In genomic region chr19:10653482-10653731, GRCh38 we compare ENCODE assay signal across 8 cellular contexts. TPM values are rescaled to one million over a fixed set of nuclear protein-coding genes. Genes with fewer than 3 reads are reported as not detected.
DNase-seq lines count a peak whose midpoint lies in the region; ATAC-seq and TF ChIP-seq lines count a peak whose summit lies in the region.

No MANE protein-coding gene starts in this region.

- peak overlapping the region; percentile 93 to 97 for H3K18ac ChIP-seq in mesenchymal stem cell (ENCODE audit: low read depth in 1 of 2, low read length in 2 of 2)

- CTCF ChIA-PET in MCF 10A (lab: Yijun Ruan, JAX), result interaction anchor here (0.6 to 5.1 kb wide), 3 partner anchors 73 to 651 kb away, joined by 3 to 40 read pairs (median 3); no protein-coding TSS in a partner anchor

- WGBS in mesenchymal stem cell, result under 1% methylated on average over 18 of the region's 18 CpGs

- H2AK5ac ChIP-seq in mesenchymal stem cell (ENCODE audit: low read length, severe bottlenecking), result peak overlapping the region; percentile 40

- peak overlapping the region in 1 of 2 experiments; percentile 56 for H3K23ac ChIP-seq in mesenchymal stem cell (ENCODE audit: low read length in 2 of 2)

- no peaks in the 10 kb centered on the region for H3K9me3 ChIP-seq in cardiac muscle cell (ENCODE audit: low read depth)
- no peaks in the 10 kb centered on the region for H3K9me3 ChIP-seq in mesenchymal stem cell (ENCODE audit: control insufficient read depth, low read length)
- H3K9me3 ChIP-seq in vagina, result no peaks in the 10 kb centered on the region

- H2BK15ac ChIP-seq in mesenchymal stem cell (ENCODE audit: low read depth, poor library complexity, severe bottlenecking), result peak overlapping the region; percentile 39

- no peak for ATAC-seq in left cardiac atrium
- ATAC-seq in GM19455 (IDR thresholded peaks at IDR 0.05; ENCODE audit: unreplicated experiment), result no peak

- H2BK5ac ChIP-seq in mesenchymal stem cell (ENCODE audit: low read depth, low read length, poor library complexity, severe bottlenecking), result peak overlapping the region; percentile 66

- peak overlapping the region; percentile 98 for H3K27ac Mint-ChIP-seq in MCF 10A (ENCODE audit: low read depth, unreplicated experiment)

- H4K8ac ChIP-seq in mesenchymal stem cell (ENCODE audit: low read length), result peak overlapping the region; percentile 97

- H3K27ac ChIP-seq in cardiac muscle cell (peak overlapping the region; percentile 87), mesenchymal stem cell (ENCODE audit: low read length, poor library complexity, severe bottlenecking) (peak overlapping the region; percentile 94), vagina (peak overlapping the region; percentile 94)

- BruUV-seq in MCF 10A (replicated peaks; lab: Mats Ljungman, UMichigan), result TSS peak; percentile 89

- H3K36me3 ChIP-seq in cardiac muscle cell (no peaks in the 10 kb centered on the region), mesenchymal stem cell (ENCODE audit: control insufficient read depth in 1 of 2, insufficient read depth in 2 of 2, low read depth in 1 of 2, low read length in 2 of 2) (peaks cover 7 to 13% of the 10 kb centered on the region in 2 experiments), vagina (no peaks in the 10 kb centered on the region)

- peak overlapping the region; percentile 77 for H4K91ac ChIP-seq in mesenchymal stem cell (ENCODE audit: low read length)

- POLR2A ChIA-PET in MCF 10A (lab: Yijun Ruan, JAX), result interaction anchor here (0.6 to 1.8 kb wide), 12 partner anchors 18 to 250 kb away, joined by 3 to 8 read pairs (median 3); partner anchors contain the start of genes CDC37, CDKN2D and QTRT1

- peak overlapping the region; percentile 100 for H3K9ac ChIP-seq in mesenchymal stem cell (ENCODE audit: low read length)

- H3K79me1 ChIP-seq in mesenchymal stem cell (replicated peaks; ENCODE audit: low read length, poor library complexity, severe bottlenecking), result peaks cover 4% of the 10 kb centered on the region

- H3K27me3 ChIP-seq in cardiac muscle cell (no peaks in the 10 kb centered on the region), mesenchymal stem cell (ENCODE audit: control insufficient read depth in 1 of 2, insufficient read depth in 1 of 2, low read length in 2 of 2) (no peaks in the 10 kb centered on the region), vagina (no peaks in the 10 kb centered on the region)

- TF ChIP-seq CTCF in cardiac muscle cell (IDR thresholded peaks at IDR 0.05; ENCODE audit: low read depth, low read length) (no peak), MCF 10A (IDR thresholded peaks at IDR 0.05; ENCODE audit: unreplicated experiment) (no peak), vagina (IDR thresholded peaks at IDR 0.05) (no peak)

- H2BK12ac ChIP-seq in mesenchymal stem cell (ENCODE audit: low read length in 2 of 2), result no peak overlapping the region

- H3K4me1 ChIP-seq in cardiac muscle cell (ENCODE audit: low read depth) (peaks cover 17% of the 10 kb centered on the region), mesenchymal stem cell (ENCODE audit: control insufficient read depth, insufficient read depth, low read depth, low read length) (peaks cover 14% of the 10 kb centered on the region), vagina (peaks cover 49% of the 10 kb centered on the region)

- H2AFZ ChIP-seq in mesenchymal stem cell (ENCODE audit: low read depth, low read length), result no peak overlapping the region

- H3K9me3 Mint-ChIP-seq in MCF 10A (ENCODE audit: unreplicated experiment), result no peaks in the 10 kb centered on the region

- intact Hi-C loops in left cardiac atrium (cut with DNase I) (no loop called here), MCF 10A (cut with micrococcal nuclease) (loop anchor here (2.0 kb wide), 1 partner anchor 41 kb away; no protein-coding TSS in a partner anchor), vagina (cut with DNase I) (no loop called here)

- H2BK120ac ChIP-seq in mesenchymal stem cell (ENCODE audit: low read depth, low read length), result peak overlapping the region; percentile 80

- H3K4me3 Mint-ChIP-seq in MCF 10A (ENCODE audit: unreplicated experiment), result peak overlapping the region; percentile 77

- peak overlapping the region; percentile 88 for H3K4me2 ChIP-seq in mesenchymal stem cell (ENCODE audit: low read length, poor library complexity, severe bottlenecking)

- H3K4me1 Mint-ChIP-seq in MCF 10A (ENCODE audit: insufficient read depth, unreplicated experiment), result peaks cover 12% of the 10 kb centered on the region

- H3K4ac ChIP-seq in mesenchymal stem cell (ENCODE audit: low read depth in 1 of 2, low read length in 2 of 2), result peak overlapping the region; percentile 97

- no peak for DNase-seq in cardiac muscle cell (ENCODE audit: low read depth in 1 of 2, low spot score in 1 of 2)
- no peak for DNase-seq in left cardiac atrium
- no peak for DNase-seq in MCF 10A (ENCODE audit: unreplicated experiment)
- DNase-seq in mesenchymal stem cell, result no peak
- no peak for DNase-seq in vagina (ENCODE audit: extremely low spot score in 2 of 2)
- no peak for DNase-seq in NOMO-1 (lab: John Stamatoyannopoulos, UW; ENCODE audit: unreplicated experiment in 2 of 2)
- DNase-seq in stimulated activated CD4-positive, alpha-beta T cell treated with anti-CD3 and anti-CD28 coated beads, Interleukin-4, amount 100 ng/mL, for 24 hours, result no peak

- H3K4me3 ChIP-seq in cardiac muscle cell, result peak overlapping the region; percentile 52
- peak overlapping the region; percentile 85 to 92 for H3K4me3 ChIP-seq in mesenchymal stem cell (ENCODE audit: insufficient read depth in 1 of 2, low read depth in 1 of 2, low read length in 2 of 2)
- peak overlapping the region; percentile 66 to 91 for H3K4me3 ChIP-seq in vagina

- peak overlapping the region; percentile 89 to 94 for H3K14ac ChIP-seq in mesenchymal stem cell (ENCODE audit: low read length in 2 of 2)

- no peak for TF ChIP-seq POLR2A in vagina (IDR thresholded peaks at IDR 0.05)

- H3K27me3 Mint-ChIP-seq in MCF 10A (ENCODE audit: insufficient read depth, unreplicated experiment), result no peaks in the 10 kb centered on the region

- H3K36me3 Mint-ChIP-seq in MCF 10A (ENCODE audit: insufficient read depth, unreplicated experiment), result peaks cover 33% of the 10 kb centered on the region

RNA-seq across cellular contexts. Expression of gene ILF3, which starts 0.7 kb away (rescaled TPM):
- total RNA-seq in cardiac muscle cell (180 and 224 TPM in 2 replicates), left cardiac atrium (100 to 1,000 TPM; 108 to 144 TPM), MCF 10A (2022) (278 and 297 TPM in 2 replicates), vagina (125 TPM)
- polyA plus RNA-seq in cardiac muscle cell, result 181 and 191 TPM in 2 replicates
- 127 TPM for polyA plus RNA-seq in mesenchymal stem cell (2013, experiment 1 of 2)
- 122 TPM for polyA plus RNA-seq in mesenchymal stem cell (2013, experiment 2 of 2)

RNA-seq across cellular contexts. Expression of gene SLC44A2, which starts 28.1 kb away (rescaled TPM):
- total RNA-seq in cardiac muscle cell, result 78.8 and 109 TPM in 2 replicates
- polyA plus RNA-seq in cardiac muscle cell, result 108 and 162 TPM in 2 replicates
- total RNA-seq in left cardiac atrium, result 10 to 100 TPM; 83.9 to 97.3 TPM
- 6.2 and 10.6 TPM in 2 replicates for total RNA-seq in MCF 10A (2022)
- 140 TPM for polyA plus RNA-seq in mesenchymal stem cell (2013, experiment 1 of 2)
- polyA plus RNA-seq in mesenchymal stem cell (2013, experiment 2 of 2), result 144 TPM
- 89.4 TPM for total RNA-seq in vagina

RNA-seq across cellular contexts. Expression of gene QTRT1, which starts 47.8 kb away (rescaled TPM):
- 30.6 and 35.0 TPM in 2 replicates for total RNA-seq in cardiac muscle cell
- 70.8 and 84.1 TPM in 2 replicates for polyA plus RNA-seq in cardiac muscle cell
- total RNA-seq in left cardiac atrium, result 10 to 100 TPM; 24.7 to 28.2 TPM
- 57.5 and 71.3 TPM in 2 replicates for total RNA-seq in MCF 10A (2022)
- 15.1 TPM for polyA plus RNA-seq in mesenchymal stem cell (2013, experiment 1 of 2)
- 14.3 TPM for polyA plus RNA-seq in mesenchymal stem cell (2013, experiment 2 of 2)
- 36.3 TPM for total RNA-seq in vagina
